In genomic region chr6:83431545-83432165, GRCh38 we compare ENCODE assay signal across 8 cellular contexts. TPM values are rescaled to one million over a fixed set of nuclear protein-coding genes. Genes with fewer than 3 reads are reported as not detected.
DNase-seq lines count a peak whose midpoint lies in the region; ATAC-seq, FAIRE-seq and TF ChIP-seq lines count a peak whose summit lies in the region.

No MANE protein-coding gene starts in this region.

- no peaks in the 10 kb centered on the region for H3K36me3 Mint-ChIP-seq in activated T-cell treated with anti-CD3 and anti-CD28 coated beads, Interleukin-2, amount 50 U/mL, for 4 hours (ENCODE audit: insufficient read depth)

- H3K4me3 ChIP-seq in HAP-1 (peak overlapping the region; percentile 53), body of pancreas (peak overlapping the region in 1 of 2 donors; percentile 34), iPS-20b (ENCODE audit: low read length) (peak overlapping the region; percentile 72), small intestine (ENCODE audit: low read depth in 1 of 2, low read length in 2 of 2) (peak overlapping the region in 1 of 2 donors; percentile 55)

- FAIRE-seq in small intestine (lab: Jason Lieb, UNC): no peak

- H3K27ac ChIP-seq in body of pancreas (peak overlapping the region; percentile 66 to 79 (median 70)), iPS-20b (ENCODE audit: low read length) (no peak overlapping the region), small intestine (ENCODE audit: low read depth in 1 of 2, low read length in 1 of 2) (peak overlapping the region; percentile 75 to 93)

- no peak overlapping the region for H3K4me3 Mint-ChIP-seq in activated T-cell treated with anti-CD3 and anti-CD28 coated beads, Interleukin-2, amount 50 U/mL, for 4 hours

- intact Hi-C loops in body of pancreas (cut with DNase I): no loop called here

- no peak for TF ChIP-seq CTCF in body of pancreas (IDR thresholded peaks at IDR 0.05)

- in situ Hi-C loops in HAP-1 (cut with MboI; ENCODE audit: low sequenced_read_pairs): loop anchor here (5.0 kb wide), 1 partner anchor 86 kb away; no protein-coding TSS in a partner anchor

- ATAC-seq in body of pancreas: peak; percentile 34
- no peak for ATAC-seq in activated T-cell treated with anti-CD3 and anti-CD28 coated beads, Interleukin-2, amount 50 U/mL, for 4 hours
- ATAC-seq in HG02973 (IDR thresholded peaks at IDR 0.05; ENCODE audit: unreplicated experiment): no peak

- no peak for TF ChIP-seq POLR2A in body of pancreas (IDR thresholded peaks at IDR 0.05)

- H3K4me1 ChIP-seq in HAP-1: peaks cover 32% of the 10 kb centered on the region
- peaks cover 31% of the 10 kb centered on the region for H3K4me1 ChIP-seq in body of pancreas
- peaks cover 9% of the 10 kb centered on the region; the same call in 1 of the 2 replicates for H3K4me1 ChIP-seq in iPS-20b (ENCODE audit: insufficient read depth, low read length)
- H3K4me1 ChIP-seq in small intestine (ENCODE audit: control insufficient read depth in 2 of 2, insufficient read depth in 1 of 2, low read depth in 1 of 2, low read length in 1 of 2): no peaks in the 10 kb centered on the region

- peaks cover under 1% of the 10 kb centered on the region; the same call in 1 of the 2 replicates for H3K36me3 ChIP-seq in HAP-1 (replicated peaks)
- H3K36me3 ChIP-seq in body of pancreas (replicated peaks in 1 of 2; ENCODE audit: insufficient read depth in 1 of 2, low read depth in 2 of 2): no peaks in the 10 kb centered on the region
- no peaks in the 10 kb centered on the region for H3K36me3 ChIP-seq in iPS-20b (ENCODE audit: insufficient read depth, low read depth, low read length)
- no peaks in the 10 kb centered on the region for H3K36me3 ChIP-seq in small intestine (ENCODE audit: control insufficient read depth in 2 of 2, insufficient read depth in 2 of 2, low read length in 2 of 2)

- DNase-seq in HAP-1 (ENCODE audit: low spot score in 2 of 2): peak in 1 of 2 experiments; percentile 33
- DNase-seq in body of pancreas: peak; percentile 30 to 63 (median 38)
- DNase-seq in small intestine: peak; percentile 96
- no peak for DNase-seq in activated T-cell treated with anti-CD3 and anti-CD28 coated beads, Interleukin-2, amount 50 U/mL, for 1 hour
- no peak for DNase-seq in activated T-cell treated with anti-CD3 and anti-CD28 coated beads, Interleukin-2, amount 50 U/mL, for 4 hours
- no peak for DNase-seq in MV-4-11 (lab: John Stamatoyannopoulos, UW)

- 35 to 49% methylated on average over 19 of the region's 19 CpGs for WGBS in body of pancreas, 2 donors
- 15 to 65% (median 35%) methylated on average over 19 of the region's 19 CpGs for WGBS in small intestine, 3 donors

- H3K27me3 ChIP-seq in HAP-1 (ENCODE audit: low read depth) (no peaks in the 10 kb centered on the region), body of pancreas (no peaks in the 10 kb centered on the region), iPS-20b (ENCODE audit: insufficient read depth, low read length) (peaks cover 22% of the 10 kb centered on the region), small intestine (ENCODE audit: control insufficient read depth in 2 of 2, insufficient read depth in 2 of 2, low read length in 2 of 2) (no peaks in the 10 kb centered on the region)

- peaks cover 25% of the 10 kb centered on the region for H3K27me3 Mint-ChIP-seq in activated T-cell treated with anti-CD3 and anti-CD28 coated beads, Interleukin-2, amount 50 U/mL, for 4 hours (ENCODE audit: low read depth)

- H3K4me1 Mint-ChIP-seq in activated T-cell treated with anti-CD3 and anti-CD28 coated beads, Interleukin-2, amount 50 U/mL, for 4 hours (ENCODE audit: low read depth): no peaks in the 10 kb centered on the region

- H3K9ac ChIP-seq in iPS-20b (ENCODE audit: low read depth, low read length): peak overlapping the region; percentile 69; the same call in 1 of the 2 replicates

- no peaks in the 10 kb centered on the region for H3K9me3 Mint-ChIP-seq in activated T-cell treated with anti-CD3 and anti-CD28 coated beads, Interleukin-2, amount 50 U/mL, for 4 hours

- H3K9me3 ChIP-seq in HAP-1 (0 out of 2 replicates have a peak, but pooled peaks cover under 1% of the 10 kb centered on the region), body of pancreas (no peaks in the 10 kb centered on the region), iPS-20b (ENCODE audit: insufficient read depth, low read depth, low read length) (no peaks in the 10 kb centered on the region), small intestine (ENCODE audit: control insufficient read depth, low read depth) (no peaks in the 10 kb centered on the region)

RNA-seq across cellular contexts. Expression of gene ME1, which starts 0.8 kb away (rescaled TPM):
- total RNA-seq in body of pancreas: 10 to 100 TPM in 1 of 2 donors, 1 to 10 TPM in 1; 7.9 to 10.4 TPM
- polyA plus RNA-seq in small intestine: 10 to 100 TPM; 15.1 to 48.3 (median 16.1) TPM
- total RNA-seq in activated T-cell treated with anti-CD3 and anti-CD28 coated beads, Interleukin-2, amount 50 U/mL, for 4 hours: under 1 TPM; 0.30 to 0.63 (median 0.55) TPM

Comparison
In these comparisons a context has a peak if more than half of its experiments do, and no peak if none do; other contexts are left out.
1. DNase-seq: peak in body of pancreas (4 of 4) and small intestine (single experiment); none in activated T-cell treated with anti-CD3 and anti-CD28 coated beads, Interleukin-2, amount 50 U/mL, for 1 hour (single experiment), activated T-cell treated with anti-CD3 and anti-CD28 coated beads, Interleukin-2, amount 50 U/mL, for 4 hours (single experiment) and MV-4-11 (single experiment).
2. RNA of gene ME1, which starts 0.8 kb away (total RNA-seq): 7.9 to 10.4 TPM in body of pancreas; 0.30 to 0.63 TPM in activated T-cell treated with anti-CD3 and anti-CD28 coated beads, Interleukin-2, amount 50 U/mL, for 4 hours; every median in the first group is over 4 times any median in the second.